In the genomic region with DNA sequence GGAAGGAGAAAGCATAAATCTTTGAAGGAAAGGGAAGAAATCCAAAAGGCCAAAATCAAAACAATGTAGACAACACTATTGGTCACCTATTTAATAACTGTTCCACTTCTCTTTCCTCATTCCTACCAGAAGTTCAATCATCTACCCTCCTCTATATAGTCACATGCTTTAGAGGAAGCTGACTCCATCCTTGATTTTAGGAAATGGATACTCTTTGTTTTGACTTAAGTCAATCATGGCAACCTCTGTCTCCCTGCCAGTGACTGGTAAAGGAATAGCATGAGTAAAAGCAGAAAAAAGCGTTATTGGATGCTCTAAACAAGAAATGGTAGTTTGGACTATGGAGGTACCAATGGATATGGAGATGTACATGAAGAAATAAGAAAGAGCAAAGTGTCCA, we compare ENCODE assay signal across 14 cellular contexts. TPM values are rescaled to one million over a fixed set of nuclear protein-coding genes. Genes with fewer than 3 reads are reported as not detected.
DNase-seq lines count a peak whose midpoint lies in the region; FAIRE-seq and TF ChIP-seq lines count a peak whose summit lies in the region.
"Had no signal": no experiment of that assay in that cellular context is flagged by ENCODE, and none has a peak within 500 bp of the region (broad histone marks: within the 10 kb centered on the region; RNA-seq: fewer than 3 reads in every experiment).

No MANE protein-coding gene starts in this region.

- H3K9me3 Mint-ChIP-seq in activated T-helper 1 cell treated with anti-CD3 and anti-CD28 coated beads, Interleukin-12 subunit alpha, Interleukin-12 subunit beta, Interleukin-2, Interleukin-4 antibody, amounts not matched to agents 30 ng/mL and 10 ng/mL and 1 ng/mL, durations not matched to agents 14 hours and 24 hours and 36 hours = no peaks in the 10 kb centered on the region
- H3K9me3 Mint-ChIP-seq: CD4-positive, alpha-beta memory T cell had no signal

- H3K4me1 Mint-ChIP-seq in activated T-helper 1 cell treated with anti-CD3 and anti-CD28 coated beads, Interleukin-12 subunit alpha, Interleukin-12 subunit beta, Interleukin-2, Interleukin-4 antibody, amounts not matched to agents 30 ng/mL and 10 ng/mL and 1 ng/mL, durations not matched to agents 14 hours and 24 hours and 36 hours (ENCODE audit: low read depth) = peaks cover 19% of the 10 kb centered on the region

- no peaks in the 10 kb centered on the region for H3K27me3 Mint-ChIP-seq in activated T-helper 1 cell treated with anti-CD3 and anti-CD28 coated beads, Interleukin-12 subunit alpha, Interleukin-12 subunit beta, Interleukin-2, Interleukin-4 antibody, amounts not matched to agents 30 ng/mL and 10 ng/mL and 1 ng/mL, durations not matched to agents 14 hours and 24 hours and 36 hours (ENCODE audit: insufficient read depth)
- H3K27me3 Mint-ChIP-seq: CD4-positive, alpha-beta memory T cell had no signal

- DNase-seq in H54 (ENCODE audit: insufficient read length, low spot score) = no peak
- peak; percentile 30 for DNase-seq in NCI-H69 (lab: John Stamatoyannopoulos, UW)
- DNase-seq in kidney tubule cell (ENCODE audit: low spot score) = peak; percentile 6
- DNase-seq in C1 segment of cervical spinal cord (lab: John Stamatoyannopoulos, UW) = no peak
- DNase-seq in activated T-helper 1 cell treated with anti-CD3 and anti-CD28 coated beads, Interleukin-12 subunit alpha, Interleukin-12 subunit beta, Interleukin-2, Interleukin-4 antibody, amounts not matched to agents 30 ng/mL and 10 ng/mL and 1 ng/mL, durations not matched to agents 14 hours and 24 hours and 36 hours (ENCODE audit: low spot score) = no peak
- DNase-seq in SK-N-DZ (ENCODE audit: low spot score) = no peak
- DNase-seq: ACHN; BE2C; CD4-positive, alpha-beta memory T cell; DMS153; DMS79; GF-D8 had no signal

- H3K36me3 Mint-ChIP-seq in activated T-helper 1 cell treated with anti-CD3 and anti-CD28 coated beads, Interleukin-12 subunit alpha, Interleukin-12 subunit beta, Interleukin-2, Interleukin-4 antibody, amounts not matched to agents 30 ng/mL and 10 ng/mL and 1 ng/mL, durations not matched to agents 14 hours and 24 hours and 36 hours (ENCODE audit: low read depth) = peaks cover 25% of the 10 kb centered on the region

- no peak for TF ChIP-seq POLR2A in H54 (IDR thresholded peaks at IDR 0.05; ENCODE audit: low read depth, low read length)

- intact Hi-C loops in activated T-helper 1 cell treated with anti-CD3 and anti-CD28 coated beads, Interleukin-12 subunit alpha, Interleukin-12 subunit beta, Interleukin-2, Interleukin-4 antibody, amounts not matched to agents 30 ng/mL and 10 ng/mL and 1 ng/mL, durations not matched to agents 14 hours and 24 hours and 36 hours (cut with micrococcal nuclease) = no loop called here

- FAIRE-seq in H54 (lab: Jason Lieb, UNC) = peak; percentile 79
- FAIRE-seq: A204.1, H1 had no signal

- no peak overlapping the region for H3K27ac Mint-ChIP-seq in activated T-helper 1 cell treated with anti-CD3 and anti-CD28 coated beads, Interleukin-12 subunit alpha, Interleukin-12 subunit beta, Interleukin-2, Interleukin-4 antibody, amounts not matched to agents 30 ng/mL and 10 ng/mL and 1 ng/mL, durations not matched to agents 14 hours and 24 hours and 36 hours
- H3K27ac Mint-ChIP-seq: CD4-positive, alpha-beta memory T cell had no signal

- no peak overlapping the region for H3K4me3 Mint-ChIP-seq in activated T-helper 1 cell treated with anti-CD3 and anti-CD28 coated beads, Interleukin-12 subunit alpha, Interleukin-12 subunit beta, Interleukin-2, Interleukin-4 antibody, amounts not matched to agents 30 ng/mL and 10 ng/mL and 1 ng/mL, durations not matched to agents 14 hours and 24 hours and 36 hours
- H3K4me3 Mint-ChIP-seq: CD4-positive, alpha-beta memory T cell had no signal

RNA-seq across cellular contexts. Expression of gene BRIP1, which starts 7.2 kb away (rescaled TPM):
- total RNA-seq in activated T-helper 1 cell treated with anti-CD3 and anti-CD28 coated beads, Interleukin-12 subunit alpha, Interleukin-12 subunit beta, Interleukin-2, Interleukin-4 antibody, amounts not matched to agents 30 ng/mL and 10 ng/mL and 1 ng/mL, durations not matched to agents 14 hours and 24 hours and 36 hours = 17.9 and 18.2 TPM in 2 replicates
- polyA plus RNA-seq in SK-N-DZ (2014; cell fraction: cytosol; rRNA removed) = 29.8 and 33.0 TPM in 2 replicates
- polyA plus RNA-seq in SK-N-DZ (2014; cell fraction: nucleus; rRNA removed) = 31.6 and 40.4 TPM in 2 replicates

Comparison
In these comparisons a context has a peak if more than half of its experiments do, and no peak if none do; other contexts are left out.
1. DNase-seq: peak in NCI-H69 (single experiment) and kidney tubule cell (single experiment); none in H54 (single experiment), C1 segment of cervical spinal cord (0 of 14), activated T-helper 1 cell treated with anti-CD3 and anti-CD28 coated beads, Interleukin-12 subunit alpha, Interleukin-12 subunit beta, Interleukin-2, Interleukin-4 antibody, amounts not matched to agents 30 ng/mL and 10 ng/mL and 1 ng/mL, durations not matched to agents 14 hours and 24 hours and 36 hours (single experiment) and SK-N-DZ (single experiment).